ENCODE assay signal across 31 cellular contexts in genomic region chr4:55745014-55745413, GRCh38.
DNase-seq lines count a peak whose midpoint lies in the region; ATAC-seq and TF ChIP-seq lines count a peak whose summit lies in the region.
"Had no signal": no experiment of that assay in that cellular context is flagged by ENCODE, and none has a peak within 500 bp of the region (broad histone marks: within the 10 kb centered on the region; RNA-seq: fewer than 3 reads in every experiment).

No MANE protein-coding gene starts in this region.

- POLR2A ChIA-PET in HEK293 (lab: Yijun Ruan, JAX): no interaction called here

- H3K4me3 ChIP-seq in HEK293 (ENCODE audit: low read depth, low read length) (no peak overlapping the region), dorsolateral prefrontal cortex (no peak overlapping the region)
- H3K4me3 ChIP-seq: A549; BLaER1; BLaER1 treated with 17β-estradiol and CSF1 and Interleukin-3, amounts not matched to agents 10 nM and 100 nM had no signal

- TF ChIP-seq EP300 in Ishikawa (IDR thresholded peaks at IDR 0.05; ENCODE audit: borderline replicate concordance): no peak

- peak; percentile 2 for DNase-seq in NCI-H69 (lab: John Stamatoyannopoulos, UW)
- no peak for DNase-seq in dorsolateral prefrontal cortex
- no peak for DNase-seq in iPS-NIHi7 (ENCODE audit: extremely low spot score)
- DNase-seq: 8988T; ACHN; AML-193; BE2C; C1 segment of cervical spinal cord; Caco-2; Calu3; CD4-positive, alpha-beta memory T cell; CD4-positive, alpha-beta T cell; CD4-positive, CD25-positive, alpha-beta regulatory T cell; CD8-positive, alpha-beta memory T cell; CD8-positive, alpha-beta T cell; COR-L47; DMS 273 treated with DMSO at 0.1 percent for 48 hours; DMS153; DMS53; DMS79; DMS79 treated with DMSO at 0.1 percent for 48 hours; DND-41; EL had no signal

- peaks cover 0 to 6% (median 0%) of the 10 kb centered on the region in 45 donors for H3K27me3 ChIP-seq in dorsolateral prefrontal cortex
- H3K27me3 ChIP-seq: BE2C; BLaER1; BLaER1 treated with 17β-estradiol and CSF1 and Interleukin-3, amounts not matched to agents 10 nM and 100 nM had no signal

- ATAC-seq in HG03097 (IDR thresholded peaks at IDR 0.05; ENCODE audit: low FRiP score, unreplicated experiment): no peak
- ATAC-seq: A549; CD8-positive, alpha-beta T cell had no signal

- no peak for TF ChIP-seq CTCF in HEK293 (tag by site-specific recombination; IDR thresholded peaks at IDR 0.05)
- no peak for TF ChIP-seq CTCF in dorsolateral prefrontal cortex (IDR thresholded peaks at IDR 0.05 in 54 of 56, conservative IDR thresholded peaks at IDR 0.05 in 2 of 56; ENCODE audit: low read depth in 1 of 56, partially characterized antibody in 56 of 56)

- TF ChIP-seq RAD21 in Ishikawa (IDR thresholded peaks at IDR 0.05; ENCODE audit: low read depth): no peak

- H3K4me1 ChIP-seq in HEK293 (ENCODE audit: control insufficient read depth, insufficient read depth, low read length): no peaks in the 10 kb centered on the region
- H3K4me1 ChIP-seq: A549, BLaER1, Caco-2 had no signal

- H3K9me3 ChIP-seq in HEK293 (ENCODE audit: control insufficient read depth, insufficient read depth, low read depth, low read length): no peaks in the 10 kb centered on the region
- H3K9me3 ChIP-seq: A549, BE2C, BLaER1, Caco-2 had no signal

- H3K27ac ChIP-seq in HEK293 (ENCODE audit: extremely low read depth, low read depth, low read length) (no peak overlapping the region), dorsolateral prefrontal cortex (no peak overlapping the region)
- H3K27ac ChIP-seq: 22Rv1; A549; BLaER1; BLaER1 treated with 17β-estradiol and CSF1 and Interleukin-3, amounts not matched to agents 10 nM and 100 nM; C4-2B had no signal

- intact Hi-C loops in dorsolateral prefrontal cortex (cut with DNase I): no loop called here

- H3K36me3 ChIP-seq in HEK293 (ENCODE audit: control insufficient read depth in 2 of 2, insufficient read depth in 1 of 2, low read length in 2 of 2): no peaks in the 10 kb centered on the region
- H3K36me3 ChIP-seq: BE2C; BLaER1; BLaER1 treated with 17β-estradiol and CSF1 and Interleukin-3, amounts not matched to agents 10 nM and 100 nM had no signal

- CTCF ChIA-PET in HEK293 (lab: Yijun Ruan, JAX): interaction anchor here (0.6 to 1.9 kb wide), 2 partner anchors 8 to 600 kb away, joined by 3 to 7 read pairs; no protein-coding TSS in a partner anchor

TF ChIP-seq in HEK293, 187 proteins besides CTCF, POLR2A, EP300 and RAD21:
- TF ChIP-seq KLF17 (tag by site-specific recombination; IDR thresholded peaks at IDR 0.05) (no peak), ZNF221 (tag by site-specific recombination; IDR thresholded peaks at IDR 0.05; ENCODE audit: borderline replicate concordance) (no peak), REST (tag by site-specific recombination; IDR thresholded peaks at IDR 0.05) (peak; percentile 72), ZFP69B (tag by site-specific recombination; IDR thresholded peaks at IDR 0.05) (no peak), ZFHX2 (tag by site-specific recombination; conservative IDR thresholded peaks at IDR 0.05) (no peak), ZNF211 (tag by site-specific recombination; IDR thresholded peaks at IDR 0.05; ENCODE audit: low read depth) (no peak)
TF ChIP-seq in HEK293: peak in this region for 1.

TF ChIP-seq in Ishikawa, 13 proteins besides CTCF, POLR2A, EP300 and RAD21:
- TF ChIP-seq EGR1 (IDR thresholded peaks at IDR 0.05) (no peak), REST (IDR thresholded peaks at IDR 0.05; ENCODE audit: low read depth) (peak; percentile 59), FOXM1 (IDR thresholded peaks at IDR 0.05; ENCODE audit: borderline replicate concordance, low read depth) (no peak)
